In genomic region chr3:32840086-32840841, GRCh38 we compare ENCODE assay signal across 1 cellular context.
TF ChIP-seq lines count a peak whose summit lies in the region.

No MANE protein-coding gene starts in this region.

TF ChIP-seq in A549, 52 proteins besides CTCF, POLR2A, EP300 and RAD21 (continued from another document):
- no peak for TF ChIP-seq FOSB (CRISPR knock-in tag; IDR thresholded peaks at IDR 0.05)
- TF ChIP-seq RFX5 (IDR thresholded peaks at IDR 0.05), result no peak
- TF ChIP-seq HDAC2 (IDR thresholded peaks at IDR 0.05), result no peak
TF ChIP-seq in A549: peak in this region for 0.
